Comparison of ENCODE assay signal across 1 cellular context in genomic region chr1:84505167-84506001, GRCh38.
TF ChIP-seq lines count a peak whose summit lies in the region.

No MANE protein-coding gene starts in this region.

TF ChIP-seq in HepG2, 621 proteins besides CTCF, POLR2A, EP300 and RAD21 (continued from another document and continues in another):
- TF ChIP-seq ZNF281 (CRISPR knock-in tag; IDR thresholded peaks at IDR 0.05; ENCODE audit: borderline replicate concordance) (no peak), ZBTB34 (CRISPR knock-in tag; IDR thresholded peaks at IDR 0.05) (peak; percentile 88), MAZ (IDR thresholded peaks at IDR 0.05; ENCODE audit: borderline replicate concordance, low read depth, low read length) (no peak), MAZ (CRISPR knock-in tag; IDR thresholded peaks at IDR 0.05; ENCODE audit: low read depth) (peak; percentile 11; the same call in 1 of the 2 replicates), ZNF687 (CRISPR knock-in tag; IDR thresholded peaks at IDR 0.05) (peak; percentile 7; the same call in 1 of the 2 replicates), DPF2 (CRISPR knock-in tag; IDR thresholded peaks at IDR 0.05; ENCODE audit: borderline replicate concordance, low read depth) (peak; percentile 55; the same call in 1 of the 2 replicates), RXRA (CRISPR knock-in tag; IDR thresholded peaks at IDR 0.05) (peak; percentile 71; the same call in 1 of the 2 replicates), MAFF (IDR thresholded peaks at IDR 0.05; ENCODE audit: low read depth, low read length) (peak; percentile 40; the same call in 1 of the 2 replicates), KMT2A (CRISPR knock-in tag; IDR thresholded peaks at IDR 0.05) (peak; percentile 32; the same call in 1 of the 2 replicates), RXRB (CRISPR knock-in tag; IDR thresholded peaks at IDR 0.05; ENCODE audit: borderline replicate concordance) (peak; percentile 91), CEBPG (CRISPR knock-in tag; IDR thresholded peaks at IDR 0.05) (peak; percentile 86), ZNF34 (CRISPR knock-in tag; IDR thresholded peaks at IDR 0.05; ENCODE audit: borderline replicate concordance) (0 out of 2 replicates have a peak, but pooled peaks have one; percentile 72), NRL (CRISPR knock-in tag; IDR thresholded peaks at IDR 0.05; ENCODE audit: borderline replicate concordance) (no peak), UBTF (CRISPR knock-in tag; IDR thresholded peaks at IDR 0.05) (peak; percentile 59), ZNF292 (CRISPR knock-in tag; IDR thresholded peaks at IDR 0.05; ENCODE audit: borderline replicate concordance, low read depth) (0 out of 2 replicates have a peak, but pooled peaks have one; percentile 15), FOXM1 (CRISPR knock-in tag; IDR thresholded peaks at IDR 0.05) (0 out of 2 replicates have a peak, but pooled peaks have one; percentile 75), ZNF253 (CRISPR knock-in tag; IDR thresholded peaks at IDR 0.05; ENCODE audit: borderline replicate concordance) (no peak), MIER3 (CRISPR knock-in tag; IDR thresholded peaks at IDR 0.05; ENCODE audit: borderline replicate concordance) (peak; percentile 63; the same call in 1 of the 2 replicates), ZZZ3 (CRISPR knock-in tag; IDR thresholded peaks at IDR 0.05; ENCODE audit: borderline replicate concordance) (0 out of 2 replicates have a peak, but pooled peaks have one; percentile 40), HOXA3 (CRISPR knock-in tag; IDR thresholded peaks at IDR 0.05) (peak; percentile 59; the same call in 1 of the 2 replicates), ZNF335 (CRISPR knock-in tag; IDR thresholded peaks at IDR 0.05) (0 out of 2 replicates have a peak, but pooled peaks have one; percentile 19), ZNF468 (CRISPR knock-in tag; IDR thresholded peaks at IDR 0.05) (no peak), ZNF160 (CRISPR knock-in tag; IDR thresholded peaks at IDR 0.05) (no peak), KLF6 (CRISPR knock-in tag; IDR thresholded peaks at IDR 0.05) (0 out of 2 replicates have a peak, but pooled peaks have one; percentile 15), GATAD2A (CRISPR knock-in tag; IDR thresholded peaks at IDR 0.05) (peak; percentile 86), E2F1 (CRISPR knock-in tag; IDR thresholded peaks at IDR 0.05) (0 out of 2 replicates have a peak, but pooled peaks have one; percentile 47), ZHX2 (IDR thresholded peaks at IDR 0.05; ENCODE audit: low read depth) (no peak), ZHX2 (CRISPR knock-in tag; IDR thresholded peaks at IDR 0.05; ENCODE audit: borderline replicate concordance) (0 out of 2 replicates have a peak, but pooled peaks have one; percentile 37), ONECUT2 (CRISPR knock-in tag; IDR thresholded peaks at IDR 0.05) (peak; percentile 98), BCL6 (CRISPR knock-in tag; IDR thresholded peaks at IDR 0.05) (peak; percentile 89), SMC3 (IDR thresholded peaks at IDR 0.05; ENCODE audit: low read length) (0 out of 2 replicates have a peak, but pooled peaks have one; percentile 6), MXD4 (CRISPR knock-in tag; IDR thresholded peaks at IDR 0.05) (no peak), ZFP90 (CRISPR knock-in tag; IDR thresholded peaks at IDR 0.05; ENCODE audit: borderline replicate concordance) (peak; percentile 24; the same call in 1 of the 2 replicates), MTF2 (CRISPR knock-in tag; IDR thresholded peaks at IDR 0.05; ENCODE audit: borderline replicate concordance) (no peak), ETV5 (CRISPR knock-in tag; IDR thresholded peaks at IDR 0.05; ENCODE audit: borderline replicate concordance) (peak; percentile 81; the same call in 1 of the 2 replicates), MIXL1 (CRISPR knock-in tag; IDR thresholded peaks at IDR 0.05) (0 out of 2 replicates have a peak, but pooled peaks have one; percentile 35), NR2F2 (IDR thresholded peaks at IDR 0.05; ENCODE audit: borderline replicate concordance, low read depth) (peak; percentile 33; the same call in 1 of the 2 replicates), RBM22 (optimal IDR thresholded peaks at IDR 0.05; ENCODE audit: low read length) (peak; percentile 87), PATZ1 (CRISPR knock-in tag; IDR thresholded peaks at IDR 0.05) (0 out of 2 replicates have a peak, but pooled peaks have one; percentile 37), KDM5A (IDR thresholded peaks at IDR 0.05; ENCODE audit: borderline replicate concordance, low read length) (0 out of 2 replicates have a peak, but pooled peaks have one; percentile 1), SALL1 (CRISPR knock-in tag; IDR thresholded peaks at IDR 0.05) (peak; percentile 71; the same call in 1 of the 2 replicates)
